Comparison of ENCODE assay signal across 36 cellular contexts in genomic region chr4:188680667-188681063, GRCh38.
"Had no signal": no experiment of that assay in that cellular context is flagged by ENCODE, and none has a peak within 500 bp of the region (broad histone marks: within the 10 kb centered on the region; RNA-seq: fewer than 3 reads in every experiment).

No MANE protein-coding gene starts in this region.

- H3K27ac Mint-ChIP-seq: activated CD4-positive, alpha-beta memory T cell treated with anti-CD3 and anti-CD28 coated beads, Interleukin-2, amount 10 ng/mL, durations not matched to agents 7 days and 5 days; activated CD4-positive, alpha-beta T cell treated with anti-CD3 and anti-CD28 coated beads for 36 hours; activated CD4-positive, alpha-beta T cell treated with anti-CD3 and anti-CD28 coated beads, Interleukin-2, amount 10 ng/mL, durations not matched to agents 7 days and 5 days; activated CD8-positive, alpha-beta memory T cell treated with anti-CD3 and anti-CD28 coated beads, Interleukin-2, amount 10 ng/mL, durations not matched to agents 7 days and 5 days; activated CD8-positive, alpha-beta T cell treated with anti-CD3 and anti-CD28 coated beads, Interleukin-2, amount 10 ng/mL, durations not matched to agents 7 days and 5 days; activated naive CD4-positive, alpha-beta T cell treated with anti-CD3 and anti-CD28 coated beads, Interleukin-2, amount 10 ng/mL, durations not matched to agents 7 days and 5 days; activated naive CD4-positive, alpha-beta T cell treated with anti-CD3 and anti-CD28 coated beads, Interleukin-2, amount 50 U/mL, for 24 hours; activated naive CD8-positive, alpha-beta T cell; activated naive CD8-positive, alpha-beta T cell treated with anti-CD3 and anti-CD28 coated beads, Interleukin-2, amount 10 ng/mL, durations not matched to agents 7 days and 5 days; activated naive CD8-positive, alpha-beta T cell treated with anti-CD3 and anti-CD28 coated beads, Interleukin-2, amount 50 U/mL, for 24 hours; activated T-cell treated with anti-CD3 and anti-CD28 coated beads, Interleukin-2, amount 50 U/mL, for 24 hours; activated T-helper 2 cell treated with anti-CD3 and anti-CD28 coated beads, Interferon-gamma antibody, Interleukin-2, Interleukin-4, amounts not matched to agents 10 μg/mL and 5 μg/mL and 100 μg/mL, durations not matched to agents 14 hours and 24 hours and 36 hours; T-helper 1 cell treated with Interleukin-12 subunit alpha and Interleukin-12 subunit beta and Interleukin-4 antibody, amounts not matched to agents 30 μg/mL and 1 μg/mL, for 36 hours; T-helper 2 cell treated with Interferon-gamma antibody and Interleukin-4, amounts not matched to agents 5 μg/mL and 100 μg/mL, for 36 hours; WTC11 had no signal

- H3K4me3 Mint-ChIP-seq: activated CD4-positive, alpha-beta memory T cell treated with anti-CD3 and anti-CD28 coated beads, Interleukin-2, amount 10 ng/mL, durations not matched to agents 7 days and 5 days; activated CD4-positive, alpha-beta T cell treated with anti-CD3 and anti-CD28 coated beads for 36 hours; activated CD4-positive, alpha-beta T cell treated with anti-CD3 and anti-CD28 coated beads, Interleukin-2, amount 10 ng/mL, durations not matched to agents 7 days and 5 days; activated CD8-positive, alpha-beta memory T cell treated with anti-CD3 and anti-CD28 coated beads, Interleukin-2, amount 10 ng/mL, durations not matched to agents 7 days and 5 days; activated CD8-positive, alpha-beta T cell treated with anti-CD3 and anti-CD28 coated beads, Interleukin-2, amount 10 ng/mL, durations not matched to agents 7 days and 5 days; activated naive CD4-positive, alpha-beta T cell treated with anti-CD3 and anti-CD28 coated beads, Interleukin-2, amount 10 ng/mL, durations not matched to agents 7 days and 5 days; activated naive CD4-positive, alpha-beta T cell treated with anti-CD3 and anti-CD28 coated beads, Interleukin-2, amount 50 U/mL, for 24 hours; activated naive CD8-positive, alpha-beta T cell; activated naive CD8-positive, alpha-beta T cell treated with anti-CD3 and anti-CD28 coated beads, Interleukin-2, amount 10 ng/mL, durations not matched to agents 7 days and 5 days; activated naive CD8-positive, alpha-beta T cell treated with anti-CD3 and anti-CD28 coated beads, Interleukin-2, amount 50 U/mL, for 24 hours; activated T-cell treated with anti-CD3 and anti-CD28 coated beads, Interleukin-2, amount 50 U/mL, for 24 hours; T-helper 1 cell treated with Interleukin-12 subunit alpha and Interleukin-12 subunit beta and Interleukin-4 antibody, amounts not matched to agents 30 μg/mL and 1 μg/mL, for 36 hours; T-helper 2 cell treated with Interferon-gamma antibody and Interleukin-4, amounts not matched to agents 5 μg/mL and 100 μg/mL, for 36 hours; WTC11 had no signal

- DNase-seq: activated CD4-positive, alpha-beta memory T cell treated with anti-CD3 and anti-CD28 coated beads, Interleukin-2, amount 10 ng/mL, durations not matched to agents 7 days and 5 days; activated CD4-positive, alpha-beta T cell treated with anti-CD3 and anti-CD28 coated beads for 1 hour; activated CD4-positive, alpha-beta T cell treated with anti-CD3 and anti-CD28 coated beads for 36 hours; activated CD4-positive, alpha-beta T cell treated with anti-CD3 and anti-CD28 coated beads for 48 hours; activated CD4-positive, alpha-beta T cell treated with anti-CD3 and anti-CD28 coated beads, Interleukin-2, amount 10 ng/mL, durations not matched to agents 7 days and 5 days; activated CD4-positive, alpha-beta T cell treated with anti-CD3 and anti-CD28 coated beads, Interleukin-2, amount 50 U/mL, for 48 hours; activated CD4-positive, CD25-positive, alpha-beta regulatory T cell; activated CD8-positive, alpha-beta memory T cell treated with anti-CD3 and anti-CD28 coated beads for 24 hours; activated CD8-positive, alpha-beta memory T cell treated with anti-CD3 and anti-CD28 coated beads, Interleukin-2, amount 10 ng/mL, durations not matched to agents 7 days and 5 days; activated CD8-positive, alpha-beta memory T cell treated with anti-CD3 and anti-CD28 coated beads, Interleukin-2, amount 50 U/mL, for 48 hours; activated CD8-positive, alpha-beta T cell treated with anti-CD3 and anti-CD28 coated beads, Interleukin-2, amount 10 ng/mL, durations not matched to agents 7 days and 5 days; activated effector memory CD4-positive, alpha-beta T cell treated with Interleukin-2 at 50 U/mL for 16 hours; activated gamma-delta T cell; activated naive CD4-positive, alpha-beta T cell treated with anti-CD3 and anti-CD28 coated beads, Interleukin-2, amount 10 ng/mL, durations not matched to agents 7 days and 5 days; activated naive CD4-positive, alpha-beta T cell treated with Interleukin-2 at 50 U/mL for 16 hours; activated naive CD8-positive, alpha-beta T cell treated with anti-CD3 and anti-CD28 coated beads, Interleukin-2, amount 10 ng/mL, durations not matched to agents 7 days and 5 days; activated naive CD8-positive, alpha-beta T cell treated with anti-CD3 and anti-CD28 coated beads, Interleukin-2, amount 50 U/mL, for 24 hours; activated T-cell treated with anti-CD3 and anti-CD28 coated beads, Interleukin-2, amount 50 U/mL, for 24 hours; activated T-cell treated with anti-CD3 and anti-CD28 coated beads, Interleukin-2, amount 50 U/mL, for 48 hours; amygdala; aorta; body of pancreas; brain microvascular endothelial cell; central memory CD4-positive, alpha-beta T cell; T-helper 1 cell; T-helper 2 cell; T-helper 9 cell; WERI-Rb-1 had no signal

- ATAC-seq: activated CD4-positive, alpha-beta T cell treated with anti-CD3 and anti-CD28 coated beads for 36 hours; activated CD4-positive, CD25-positive, alpha-beta regulatory T cell treated with anti-CD3 and anti-CD28 coated beads, Interleukin-2, amount 50 U/mL, for 24 hours; activated CD8-positive, alpha-beta memory T cell treated with anti-CD3 and anti-CD28 coated beads, Interleukin-2, amount 10 ng/mL, durations not matched to agents 7 days and 5 days; activated CD8-positive, alpha-beta T cell treated with anti-CD3 and anti-CD28 coated beads, Interleukin-2, amount 10 ng/mL, durations not matched to agents 7 days and 5 days; activated naive CD8-positive, alpha-beta T cell treated with anti-CD3 and anti-CD28 coated beads, Interleukin-2, amount 50 U/mL, for 24 hours; body of pancreas had no signal

- H3K27me3 ChIP-seq: body of pancreas, brain microvascular endothelial cell, breast epithelium had no signal

- H3K36me3 ChIP-seq: brain microvascular endothelial cell, breast epithelium, WERI-Rb-1 had no signal

- H3K4me1 Mint-ChIP-seq: activated CD4-positive, alpha-beta memory T cell treated with anti-CD3 and anti-CD28 coated beads, Interleukin-2, amount 10 ng/mL, durations not matched to agents 7 days and 5 days; activated CD4-positive, alpha-beta T cell treated with anti-CD3 and anti-CD28 coated beads for 36 hours; activated CD4-positive, alpha-beta T cell treated with anti-CD3 and anti-CD28 coated beads, Interleukin-2, amount 10 ng/mL, durations not matched to agents 7 days and 5 days; activated CD8-positive, alpha-beta memory T cell treated with anti-CD3 and anti-CD28 coated beads, Interleukin-2, amount 10 ng/mL, durations not matched to agents 7 days and 5 days; activated naive CD4-positive, alpha-beta T cell treated with anti-CD3 and anti-CD28 coated beads, Interleukin-2, amount 10 ng/mL, durations not matched to agents 7 days and 5 days; activated naive CD4-positive, alpha-beta T cell treated with anti-CD3 and anti-CD28 coated beads, Interleukin-2, amount 50 U/mL, for 24 hours; activated naive CD8-positive, alpha-beta T cell treated with anti-CD3 and anti-CD28 coated beads, Interleukin-2, amount 10 ng/mL, durations not matched to agents 7 days and 5 days; activated naive CD8-positive, alpha-beta T cell treated with anti-CD3 and anti-CD28 coated beads, Interleukin-2, amount 50 U/mL, for 24 hours had no signal

- H3K27me3 Mint-ChIP-seq: activated CD4-positive, alpha-beta memory T cell treated with anti-CD3 and anti-CD28 coated beads, Interleukin-2, amount 10 ng/mL, durations not matched to agents 7 days and 5 days; activated CD4-positive, alpha-beta T cell treated with anti-CD3 and anti-CD28 coated beads for 36 hours; activated CD4-positive, alpha-beta T cell treated with anti-CD3 and anti-CD28 coated beads, Interleukin-2, amount 10 ng/mL, durations not matched to agents 7 days and 5 days; activated CD8-positive, alpha-beta memory T cell treated with anti-CD3 and anti-CD28 coated beads, Interleukin-2, amount 10 ng/mL, durations not matched to agents 7 days and 5 days; activated naive CD4-positive, alpha-beta T cell treated with anti-CD3 and anti-CD28 coated beads, Interleukin-2, amount 10 ng/mL, durations not matched to agents 7 days and 5 days; activated naive CD4-positive, alpha-beta T cell treated with anti-CD3 and anti-CD28 coated beads, Interleukin-2, amount 50 U/mL, for 24 hours; activated naive CD8-positive, alpha-beta T cell; activated naive CD8-positive, alpha-beta T cell treated with anti-CD3 and anti-CD28 coated beads, Interleukin-2, amount 10 ng/mL, durations not matched to agents 7 days and 5 days; activated naive CD8-positive, alpha-beta T cell treated with anti-CD3 and anti-CD28 coated beads, Interleukin-2, amount 50 U/mL, for 24 hours; activated T-cell treated with anti-CD3 and anti-CD28 coated beads, Interleukin-2, amount 50 U/mL, for 24 hours had no signal

- H3K27ac ChIP-seq: body of pancreas, brain microvascular endothelial cell, breast epithelium, WERI-Rb-1 had no signal

- H3K36me3 Mint-ChIP-seq: activated CD8-positive, alpha-beta memory T cell treated with anti-CD3 and anti-CD28 coated beads, Interleukin-2, amount 10 ng/mL, durations not matched to agents 7 days and 5 days; activated naive CD4-positive, alpha-beta T cell treated with anti-CD3 and anti-CD28 coated beads, Interleukin-2, amount 10 ng/mL, durations not matched to agents 7 days and 5 days; activated naive CD8-positive, alpha-beta T cell; activated naive CD8-positive, alpha-beta T cell treated with anti-CD3 and anti-CD28 coated beads, Interleukin-2, amount 10 ng/mL, durations not matched to agents 7 days and 5 days had no signal

- H3K4me1 ChIP-seq: body of pancreas, breast epithelium had no signal

- H3K9me3 ChIP-seq: body of pancreas, breast epithelium had no signal

- H3K4me3 ChIP-seq: body of pancreas, breast epithelium had no signal
